ENCODE assay signal across 20 cellular contexts in genomic region chr5:157924490-157924889, GRCh38.
A peak's percentile ranks its signal among the peaks of the same experiment; 100 is the strongest.
DNase-seq lines count a peak whose midpoint lies in the region; ATAC-seq and TF ChIP-seq lines count a peak whose summit lies in the region.
"Had no signal": no experiment of that assay in that cellular context is flagged by ENCODE, and none has a peak within 500 bp of the region (broad histone marks: within the 10 kb centered on the region; RNA-seq: fewer than 3 reads in every experiment).

No MANE protein-coding gene starts in this region.

- H3K9me2 ChIP-seq in hepatocyte (replicated peaks; ENCODE audit: insufficient read depth), result no peaks in the 10 kb centered on the region
- H3K9me2 ChIP-seq: SK-N-SH had no signal

- H3K9me3 ChIP-seq in SK-N-MC (ENCODE audit: low read depth, low read length) (no peaks in the 10 kb centered on the region), hepatocyte (ENCODE audit: low read depth) (no peaks in the 10 kb centered on the region)
- H3K9me3 ChIP-seq: BLaER1, Caco-2, SK-N-SH had no signal

- H3K27me3 ChIP-seq in hepatocyte, result no peaks in the 10 kb centered on the region
- H3K27me3 ChIP-seq: BLaER1 had no signal

- H3K27ac ChIP-seq in SK-N-MC, result peak overlapping the region; percentile 40
- H3K27ac ChIP-seq in hepatocyte, result peak overlapping the region; percentile 56
- H3K27ac ChIP-seq: BLaER1, PC-9, RWPE1 had no signal

- peaks cover 14% of the 10 kb centered on the region for H3K4me1 Mint-ChIP-seq in stimulated activated memory B cell treated with anti-CD40 and anti-IgM and Interleukin-4, amounts not matched to agents 10 μg/mL and 1 μg/mL and 100 μg/mL, for 72 hours

- DNase-seq in SK-N-MC (ENCODE audit: low read depth, low spot score) (no peak), hepatocyte (ENCODE audit: low spot score) (no peak), AG08396 (ENCODE audit: low spot score) (no peak), glomerular visceral epithelial cell (ENCODE audit: extremely low spot score) (no peak)
- no peak for DNase-seq in stimulated activated CD4-positive, alpha-beta T cell treated with anti-CD3 and anti-CD28 coated beads, Interleukin-15, amount 100 ng/mL, for 24 hours
- DNase-seq: Caco-2; CD4-positive, alpha-beta memory T cell; MM.1S; NCI-H1048; NCI-H1417 treated with DMSO at 0.1 percent for 48 hours; NCI-H187; NCI-H69; SHP77 treated with DMSO at 0.1 percent for 48 hours; SK-N-SH had no signal

- no peak overlapping the region for H3K4me3 ChIP-seq in SK-N-MC
- no peak overlapping the region for H3K4me3 ChIP-seq in hepatocyte
- H3K4me3 ChIP-seq: BLaER1, K562, PC-9 had no signal

- 75% methylated on average over 2 of the region's 2 CpGs for WGBS in hepatocyte (ENCODE audit: low lambda C conversion rate, missing lambda C conversion rate)

- no peaks in the 10 kb centered on the region for H3K27me3 Mint-ChIP-seq in stimulated activated memory B cell treated with anti-CD40 and anti-IgM and Interleukin-4, amounts not matched to agents 10 μg/mL and 1 μg/mL and 100 μg/mL, for 72 hours
- H3K27me3 Mint-ChIP-seq: CD4-positive, alpha-beta memory T cell had no signal

- no peak overlapping the region for H3K4me3 Mint-ChIP-seq in stimulated activated memory B cell treated with anti-CD40 and anti-IgM and Interleukin-4, amounts not matched to agents 10 μg/mL and 1 μg/mL and 100 μg/mL, for 72 hours
- H3K4me3 Mint-ChIP-seq: CD4-positive, alpha-beta memory T cell had no signal

- ATAC-seq in stimulated activated memory B cell treated with anti-CD40 and anti-IgM and Interleukin-4, amounts not matched to agents 10 μg/mL and 1 μg/mL and 100 μg/mL, for 72 hours, result no peak
- ATAC-seq in HG02884 (IDR thresholded peaks at IDR 0.05; ENCODE audit: unreplicated experiment), result no peak
- ATAC-seq: K562 had no signal

- H3K79me2 ChIP-seq in hepatocyte, result no peaks in the 10 kb centered on the region

- no peaks in the 10 kb centered on the region for H3K9me3 Mint-ChIP-seq in stimulated activated memory B cell treated with anti-CD40 and anti-IgM and Interleukin-4, amounts not matched to agents 10 μg/mL and 1 μg/mL and 100 μg/mL, for 72 hours
- H3K9me3 Mint-ChIP-seq: CD4-positive, alpha-beta memory T cell had no signal

- no peaks in the 10 kb centered on the region for H3K36me3 ChIP-seq in SK-N-MC (ENCODE audit: insufficient read depth, low read length)
- H3K36me3 ChIP-seq in hepatocyte (replicated peaks; ENCODE audit: insufficient read depth, low read depth), result no peaks in the 10 kb centered on the region
- H3K36me3 ChIP-seq: BLaER1 had no signal

- peaks cover 11% of the 10 kb centered on the region for H3K4me1 ChIP-seq in hepatocyte (ENCODE audit: insufficient read depth)
- H3K4me1 ChIP-seq: Caco-2 had no signal

- H2AFZ ChIP-seq in hepatocyte, result no peak overlapping the region
- H2AFZ ChIP-seq: PC-9 had no signal

- H3K4me2 ChIP-seq in hepatocyte, result no peak overlapping the region
- H3K4me2 ChIP-seq: BLaER1, SK-N-SH had no signal

- peak overlapping the region; percentile 0 for H3K27ac Mint-ChIP-seq in stimulated activated memory B cell treated with anti-CD40 and anti-IgM and Interleukin-4, amounts not matched to agents 10 μg/mL and 1 μg/mL and 100 μg/mL, for 72 hours

- no peak for TF ChIP-seq CTCF in hepatocyte (IDR thresholded peaks at IDR 0.05; ENCODE audit: poor library complexity)

- no peak overlapping the region for H3K9ac ChIP-seq in SK-N-MC (ENCODE audit: insufficient read length)
- H3K9ac ChIP-seq: BLaER1, SK-N-SH had no signal

- no peaks in the 10 kb centered on the region for H3K36me3 Mint-ChIP-seq in stimulated activated memory B cell treated with anti-CD40 and anti-IgM and Interleukin-4, amounts not matched to agents 10 μg/mL and 1 μg/mL and 100 μg/mL, for 72 hours
- H3K36me3 Mint-ChIP-seq: CD4-positive, alpha-beta memory T cell had no signal

- H4K20me1 ChIP-seq in hepatocyte (ENCODE audit: insufficient read depth, poor library complexity, severe bottlenecking), result no peaks in the 10 kb centered on the region
- H4K20me1 ChIP-seq: BLaER1 had no signal
